3 cellular contexts compared by ENCODE assay signal in genomic region chr15:101056366-101057334, GRCh38.
TF ChIP-seq lines count a peak whose summit lies in the region.

No MANE protein-coding gene starts in this region.

TF ChIP-seq in GM12891, 5 proteins besides CTCF, POLR2A, EP300 and RAD21 (continued from another document):
- TF ChIP-seq TAF1 (IDR thresholded peaks at IDR 0.05; ENCODE audit: low read depth, low read length) (no peak), PAX5 (IDR thresholded peaks at IDR 0.05; ENCODE audit: insufficient read depth, low read length, severe bottlenecking) (no peak)

TF ChIP-seq in H1, 55 proteins besides CTCF, POLR2A, EP300 and RAD21:
- TF ChIP-seq USF2 (IDR thresholded peaks at IDR 0.05; ENCODE audit: low read length), result no peak
- no peak for TF ChIP-seq PHF8 (conservative IDR thresholded peaks at IDR 0.05; ENCODE audit: low read depth, low read length)

TF ChIP-seq in WTC11, 78 proteins besides CTCF, POLR2A, EP300 and RAD21 (continued from another document):
- TF ChIP-seq AFF4 (CRISPR knock-in tag; IDR thresholded peaks at IDR 0.05; ENCODE audit: borderline replicate concordance) (no peak), ZNF396 (CRISPR knock-in tag; IDR thresholded peaks at IDR 0.05; ENCODE audit: borderline replicate concordance) (no peak), ZNF263 (CRISPR knock-in tag; IDR thresholded peaks at IDR 0.05; ENCODE audit: low read depth) (no peak), FOXK1 (CRISPR knock-in tag; IDR thresholded peaks at IDR 0.05) (no peak), ZSCAN18 (CRISPR knock-in tag; IDR thresholded peaks at IDR 0.05) (no peak), SOX15 (CRISPR knock-in tag; IDR thresholded peaks at IDR 0.05) (no peak), AR (CRISPR knock-in tag; IDR thresholded peaks at IDR 0.05) (no peak), ZNF423 (CRISPR knock-in tag; IDR thresholded peaks at IDR 0.05) (no peak), E2F4 (CRISPR knock-in tag; IDR thresholded peaks at IDR 0.05; ENCODE audit: borderline replicate concordance, low read depth) (no peak), CBFB (CRISPR knock-in tag; IDR thresholded peaks at IDR 0.05; ENCODE audit: low read depth) (no peak), TEAD4 (CRISPR knock-in tag; IDR thresholded peaks at IDR 0.05) (no peak), NR3C1 (CRISPR knock-in tag; conservative IDR thresholded peaks at IDR 0.05; ENCODE audit: low read depth) (no peak), ZBTB43 (CRISPR knock-in tag; IDR thresholded peaks at IDR 0.05) (no peak)
